20 cellular contexts compared by ENCODE assay signal in the genomic region with DNA sequence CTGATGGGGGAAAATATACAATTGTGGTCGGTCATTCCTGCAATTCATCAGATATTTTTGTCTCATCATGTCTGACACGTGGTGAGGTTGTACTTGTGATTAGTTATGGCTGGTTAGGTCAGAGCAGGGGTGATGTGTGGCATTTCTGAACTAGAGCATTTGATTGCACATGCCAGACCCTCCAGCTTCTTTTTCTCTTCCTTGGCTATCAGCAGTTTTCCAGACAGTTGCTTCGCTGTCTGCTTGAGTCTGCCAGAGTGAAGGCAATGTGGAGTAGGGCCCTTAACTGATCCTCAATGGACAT.
"Had no signal": no experiment of that assay in that cellular context is flagged by ENCODE, and none has a peak within 500 bp of the region (broad histone marks: within the 10 kb centered on the region; RNA-seq: fewer than 3 reads in every experiment).

No MANE protein-coding gene starts in this region.

- ATAC-seq: activated CD8-positive, alpha-beta memory T cell treated with anti-CD3 and anti-CD28 coated beads, Interleukin-2, amount 10 ng/mL, durations not matched to agents 7 days and 5 days; gastroesophageal sphincter; heart right ventricle; lower lobe of right lung; stimulated activated naive CD8-positive, alpha-beta T cell treated with anti-CD3 and anti-CD28 coated beads, Interleukin-15, amount 100 ng/mL, for 72 hours had no signal

- H3K27me3 ChIP-seq: dorsolateral prefrontal cortex, gastroesophageal sphincter, heart right ventricle, suprapubic skin, transverse colon had no signal

- H3K4me1 Mint-ChIP-seq: activated CD4-positive, alpha-beta memory T cell treated with anti-CD3 and anti-CD28 coated beads, Interleukin-2, amount 10 ng/mL, durations not matched to agents 7 days and 5 days; activated CD8-positive, alpha-beta memory T cell treated with anti-CD3 and anti-CD28 coated beads, Interleukin-2, amount 10 ng/mL, durations not matched to agents 7 days and 5 days; stimulated activated naive CD8-positive, alpha-beta T cell treated with anti-CD3 and anti-CD28 coated beads, Interleukin-15, amount 100 ng/mL, for 72 hours had no signal

- FAIRE-seq: colon, TTC549 had no signal

- H3K36me3 ChIP-seq: heart right ventricle, lower lobe of right lung, suprapubic skin, transverse colon had no signal

- H3K4me1 ChIP-seq: gastroesophageal sphincter, lower lobe of right lung, transverse colon had no signal

- H3K9me3 Mint-ChIP-seq: activated CD4-positive, alpha-beta memory T cell treated with anti-CD3 and anti-CD28 coated beads, Interleukin-2, amount 10 ng/mL, durations not matched to agents 7 days and 5 days; stimulated activated naive CD8-positive, alpha-beta T cell treated with anti-CD3 and anti-CD28 coated beads, Interleukin-15, amount 100 ng/mL, for 72 hours; T-helper 2 cell treated with Interferon-gamma antibody and Interleukin-4, amounts not matched to agents 5 μg/mL and 100 μg/mL, for 36 hours had no signal

- H3K9me3 ChIP-seq: gastroesophageal sphincter, heart right ventricle, lower lobe of right lung, suprapubic skin, transverse colon had no signal

- H3K27ac Mint-ChIP-seq: activated CD4-positive, alpha-beta memory T cell treated with anti-CD3 and anti-CD28 coated beads, Interleukin-2, amount 10 ng/mL, durations not matched to agents 7 days and 5 days; activated CD8-positive, alpha-beta memory T cell treated with anti-CD3 and anti-CD28 coated beads, Interleukin-2, amount 10 ng/mL, durations not matched to agents 7 days and 5 days; activated naive CD8-positive, alpha-beta T cell; progenitor cell of endocrine pancreas; stimulated activated naive CD8-positive, alpha-beta T cell treated with anti-CD3 and anti-CD28 coated beads, Interleukin-15, amount 100 ng/mL, for 72 hours; T-helper 2 cell treated with Interferon-gamma antibody and Interleukin-4, amounts not matched to agents 5 μg/mL and 100 μg/mL, for 36 hours had no signal

- H3K4me3 Mint-ChIP-seq: activated CD4-positive, alpha-beta memory T cell treated with anti-CD3 and anti-CD28 coated beads, Interleukin-2, amount 10 ng/mL, durations not matched to agents 7 days and 5 days; activated CD8-positive, alpha-beta memory T cell treated with anti-CD3 and anti-CD28 coated beads, Interleukin-2, amount 10 ng/mL, durations not matched to agents 7 days and 5 days; activated naive CD8-positive, alpha-beta T cell; nephron progenitor cell; stimulated activated naive CD8-positive, alpha-beta T cell treated with anti-CD3 and anti-CD28 coated beads, Interleukin-15, amount 100 ng/mL, for 72 hours; T-helper 2 cell treated with Interferon-gamma antibody and Interleukin-4, amounts not matched to agents 5 μg/mL and 100 μg/mL, for 36 hours had no signal

- H3K4me3 ChIP-seq: dorsolateral prefrontal cortex, gastroesophageal sphincter, heart right ventricle, lower lobe of right lung, suprapubic skin, transverse colon had no signal

- H3K27me3 Mint-ChIP-seq: activated CD4-positive, alpha-beta memory T cell treated with anti-CD3 and anti-CD28 coated beads, Interleukin-2, amount 10 ng/mL, durations not matched to agents 7 days and 5 days; activated CD8-positive, alpha-beta memory T cell treated with anti-CD3 and anti-CD28 coated beads, Interleukin-2, amount 10 ng/mL, durations not matched to agents 7 days and 5 days; activated naive CD8-positive, alpha-beta T cell; progenitor cell of endocrine pancreas; stimulated activated naive CD8-positive, alpha-beta T cell treated with anti-CD3 and anti-CD28 coated beads, Interleukin-15, amount 100 ng/mL, for 72 hours had no signal

- DNase-seq: activated CD4-positive, alpha-beta memory T cell treated with anti-CD3 and anti-CD28 coated beads, Interleukin-2, amount 10 ng/mL, durations not matched to agents 7 days and 5 days; activated CD8-positive, alpha-beta memory T cell treated with anti-CD3 and anti-CD28 coated beads, Interleukin-2, amount 10 ng/mL, durations not matched to agents 7 days and 5 days; amniotic stem cell; central memory CD4-positive, alpha-beta T cell; dorsolateral prefrontal cortex; heart right ventricle; islet precursor cell; lower lobe of right lung; midbrain; nephron progenitor cell; nucleus accumbens; stimulated activated naive CD8-positive, alpha-beta T cell treated with anti-CD3 and anti-CD28 coated beads, Interleukin-15, amount 100 ng/mL, for 72 hours; transverse colon had no signal

- H3K27ac ChIP-seq: gastroesophageal sphincter, lower lobe of right lung, suprapubic skin, transverse colon had no signal

- H3K36me3 Mint-ChIP-seq: activated CD8-positive, alpha-beta memory T cell treated with anti-CD3 and anti-CD28 coated beads, Interleukin-2, amount 10 ng/mL, durations not matched to agents 7 days and 5 days; activated naive CD8-positive, alpha-beta T cell had no signal
